In genomic region chr15:55290361-55291057, GRCh38 we compare ENCODE assay signal across 8 cellular contexts. TPM values are rescaled to one million over a fixed set of nuclear protein-coding genes. Genes with fewer than 3 reads are reported as not detected.
DNase-seq lines count a peak whose midpoint lies in the region; ATAC-seq, FAIRE-seq and TF ChIP-seq lines count a peak whose summit lies in the region.

No MANE protein-coding gene starts in this region.

- peak overlapping the region; percentile 86 for H3K4me3 Mint-ChIP-seq in astrocyte (ENCODE audit: unreplicated experiment)

- peaks cover 4% of the 10 kb centered on the region for H3K4me1 Mint-ChIP-seq in astrocyte (ENCODE audit: low read depth, unreplicated experiment)

- peak; percentile 35 for DNase-seq in DMS79 treated with DMSO at 0.1 percent for 48 hours (lab: John Stamatoyannopoulos, UW)
- DNase-seq in DMS79 (lab: John Stamatoyannopoulos, UW), result no peak
- peak; percentile 19 for DNase-seq in NCI-H146 treated with DMSO at 0.1 percent for 48 hours (lab: John Stamatoyannopoulos, UW; ENCODE audit: unreplicated experiment)
- peak; percentile 64 for DNase-seq in T-helper 22 cell (ENCODE audit: low read depth)
- peak; percentile 57 for DNase-seq in astrocyte (ENCODE audit: low read depth)
- DNase-seq in hepatic stellate cell (ENCODE audit: low spot score), result peak; percentile 75
- DNase-seq in retina, result peak; percentile 90

- H3K27ac ChIP-seq in astrocyte (ENCODE audit: low read depth, low read length), result peak overlapping the region; percentile 84

- H3K27me3 ChIP-seq in astrocyte (ENCODE audit: insufficient read depth, low read length), result no peaks in the 10 kb centered on the region

- no peaks in the 10 kb centered on the region for H3K9me3 ChIP-seq in astrocyte (ENCODE audit: insufficient read depth, low read depth, low read length)

- FAIRE-seq in astrocyte (lab: Jason Lieb, UNC), result no peak

- peak overlapping the region; percentile 86 for H3K4me3 ChIP-seq in astrocyte (ENCODE audit: insufficient read depth, low read depth, low read length)

- no peaks in the 10 kb centered on the region for H3K9me3 Mint-ChIP-seq in astrocyte (ENCODE audit: unreplicated experiment)

- peak; percentile 83 for ATAC-seq in HG02943 (IDR thresholded peaks at IDR 0.05; ENCODE audit: low read depth, unreplicated experiment)

- peaks cover 4% of the 10 kb centered on the region for H3K36me3 Mint-ChIP-seq in astrocyte (ENCODE audit: low read depth, unreplicated experiment)

- peaks cover 4% of the 10 kb centered on the region for H4K20me1 ChIP-seq in astrocyte (ENCODE audit: insufficient read depth, low read length)

- H3K4me1 ChIP-seq in astrocyte (ENCODE audit: insufficient read depth, low read length), result peaks cover 7% of the 10 kb centered on the region

- H2AFZ ChIP-seq in astrocyte (ENCODE audit: low read depth, low read length), result peak overlapping the region; percentile 98

- H3K9ac ChIP-seq in astrocyte (ENCODE audit: low read length), result peak overlapping the region; percentile 96

- H3K27me3 Mint-ChIP-seq in astrocyte (ENCODE audit: low read depth, unreplicated experiment), result no peaks in the 10 kb centered on the region

- TF ChIP-seq CTCF in astrocyte (IDR thresholded peaks at IDR 0.05; ENCODE audit: insufficient read depth, low read depth, low read length), result peak; percentile 91

- H3K36me3 ChIP-seq in astrocyte (ENCODE audit: insufficient read depth, low read length), result no peaks in the 10 kb centered on the region

- H3K27ac Mint-ChIP-seq in astrocyte (ENCODE audit: unreplicated experiment), result peak overlapping the region; percentile 24

- peak overlapping the region; percentile 94 for H3K4me2 ChIP-seq in astrocyte (ENCODE audit: low read length)

- H3K79me2 ChIP-seq in astrocyte (ENCODE audit: insufficient read depth, low read length), result peaks cover 27% of the 10 kb centered on the region

RNA-seq across cellular contexts. Expression of gene RAB27A, which starts 0.9 kb away (rescaled TPM):
- total RNA-seq in astrocyte, result 17.8 and 18.8 TPM in 2 replicates

RNA-seq across cellular contexts. Expression of gene PIGBOS1, which starts 28.4 kb away (rescaled TPM):
- total RNA-seq in astrocyte, result 8.9 and 9.5 TPM in 2 replicates

RNA-seq across cellular contexts. Expression of gene PIGB, which starts 28.5 kb away (rescaled TPM):
- 10.6 and 13.6 TPM in 2 replicates for total RNA-seq in astrocyte
